In the genomic region with DNA sequence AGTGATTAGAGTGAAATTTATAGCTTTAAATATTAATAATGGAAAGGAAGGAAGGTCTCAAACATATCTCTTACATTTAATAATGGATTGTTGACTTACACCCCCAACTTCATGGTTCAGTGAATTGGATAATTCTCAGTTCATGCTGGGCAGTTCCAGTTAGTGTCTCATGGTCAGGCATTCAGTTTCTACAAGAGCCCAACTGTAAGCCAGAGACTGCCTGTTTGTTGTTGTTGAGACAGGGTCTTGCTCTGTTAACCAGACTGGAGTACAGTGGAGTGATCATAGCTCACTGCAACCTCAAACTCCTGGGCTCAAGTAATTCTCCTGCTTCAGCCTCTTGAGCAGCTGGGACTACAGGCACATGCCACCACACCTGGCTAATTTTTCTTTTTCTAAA, we compare ENCODE assay signal across 15 cellular contexts. TPM values are rescaled to one million over a fixed set of nuclear protein-coding genes. Genes with fewer than 3 reads are reported as not detected.
DNase-seq lines count a peak whose midpoint lies in the region; ATAC-seq, FAIRE-seq and TF ChIP-seq lines count a peak whose summit lies in the region.
"Had no signal": no experiment of that assay in that cellular context is flagged by ENCODE, and none has a peak within 500 bp of the region (broad histone marks: within the 10 kb centered on the region; RNA-seq: fewer than 3 reads in every experiment).

No MANE protein-coding gene starts in this region.

- peaks cover 3 to 5% of the 10 kb centered on the region in 2 experiments; a peak in 3 of 4 replicates for H3K4me1 Mint-ChIP-seq in H9

- H3K23me2 ChIP-seq in H9 (ENCODE audit: insufficient read length, low read depth, low read length, poor library complexity, severe bottlenecking), result no peaks in the 10 kb centered on the region

- H3K9me3 Mint-ChIP-seq in H9, result no peaks in the 10 kb centered on the region
- H3K9me3 Mint-ChIP-seq: CD8-positive, alpha-beta memory T cell had no signal

- H3K27ac ChIP-seq in H9 (ENCODE audit: insufficient read length, low read depth, low read length) (no peak overlapping the region), lower lobe of right lung (no peak overlapping the region), hepatocyte (no peak overlapping the region)
- H3K27ac ChIP-seq: BLaER1 had no signal

- no peak overlapping the region for H2BK15ac ChIP-seq in H9 (ENCODE audit: low read depth, low read length)

- H3K4me1 ChIP-seq in H9 (ENCODE audit: insufficient read depth, low read length), result no peaks in the 10 kb centered on the region
- H3K4me1 ChIP-seq in lower lobe of right lung, result peaks cover 11% of the 10 kb centered on the region
- peaks cover 5% of the 10 kb centered on the region for H3K4me1 ChIP-seq in hepatocyte (ENCODE audit: insufficient read depth)

- H2AFZ ChIP-seq in H9 (ENCODE audit: low read length) (no peak overlapping the region), hepatocyte (no peak overlapping the region)

- H3K18ac ChIP-seq in H9 (ENCODE audit: insufficient read length, low read depth, low read length), result no peak overlapping the region

- H3K56ac ChIP-seq in H9 (ENCODE audit: insufficient read length, low read depth, low read length), result no peak overlapping the region

- H2BK20ac ChIP-seq in H9 (ENCODE audit: low read depth, low read length, poor library complexity, severe bottlenecking), result no peak overlapping the region

- no peak overlapping the region for H2BK5ac ChIP-seq in H9 (ENCODE audit: insufficient read length, low read length)

- H4K8ac ChIP-seq in H9 (replicated peaks; ENCODE audit: insufficient read length, low read depth, low read length), result no peak overlapping the region

- H3K4me3 ChIP-seq in epithelial cell of proximal tubule (ENCODE audit: low read depth, low read length), result no peak overlapping the region
- no peak overlapping the region for H3K4me3 ChIP-seq in lower lobe of right lung
- no peak overlapping the region for H3K4me3 ChIP-seq in hepatocyte
- H3K4me3 ChIP-seq: BLaER1, HAP-1 had no signal

- H3K27me3 Mint-ChIP-seq in H9 (ENCODE audit: low read depth), result peaks cover 9% of the 10 kb centered on the region

- H3K4me2 ChIP-seq in H9 (ENCODE audit: insufficient read depth, insufficient read length, low read length), result no peak overlapping the region
- H3K4me2 ChIP-seq in hepatocyte, result no peak overlapping the region
- H3K4me2 ChIP-seq: BLaER1 had no signal

- ATAC-seq in GM18498 (IDR thresholded peaks at IDR 0.05; ENCODE audit: unreplicated experiment) (no peak), lower lobe of right lung (no peak)

- no peak for TF ChIP-seq CTCF in H9 (conservative IDR thresholded peaks at IDR 0.05)
- TF ChIP-seq CTCF in epithelial cell of proximal tubule (conservative IDR thresholded peaks at IDR 0.05; ENCODE audit: low read depth, low read length), result no peak
- no peak for TF ChIP-seq CTCF in D721Med (IDR thresholded peaks at IDR 0.05; ENCODE audit: insufficient read depth, missing control alignments)
- TF ChIP-seq CTCF in lower lobe of right lung (IDR thresholded peaks at IDR 0.05), result no peak
- no peak for TF ChIP-seq CTCF in hepatocyte (IDR thresholded peaks at IDR 0.05; ENCODE audit: poor library complexity)

- H3K27ac Mint-ChIP-seq in H9, result no peak overlapping the region
- H3K27ac Mint-ChIP-seq: CD8-positive, alpha-beta memory T cell had no signal

- no peaks in the 10 kb centered on the region for H3K79me2 ChIP-seq in H9 (ENCODE audit: insufficient read depth, low read length)
- H3K79me2 ChIP-seq in hepatocyte, result no peaks in the 10 kb centered on the region

- H2AK5ac ChIP-seq in H9 (ENCODE audit: insufficient read length, low read length), result no peak overlapping the region

- DNase-seq in H9, result no peak
- peak; percentile 53 for DNase-seq in NCI-H748 (lab: John Stamatoyannopoulos, UW; ENCODE audit: unreplicated experiment)
- peak; percentile 29 for DNase-seq in epithelial cell of proximal tubule (ENCODE audit: low read depth)
- peak; percentile 9 for DNase-seq in medulla oblongata (ENCODE audit: extremely low spot score)
- no peak for DNase-seq in D721Med (ENCODE audit: insufficient read length, low spot score)
- DNase-seq in lower lobe of right lung, result no peak
- DNase-seq in hepatocyte (ENCODE audit: low spot score), result no peak
- DNase-seq: 8988T; AML-193; CD8-positive, alpha-beta memory T cell; DMS 273 treated with DMSO at 0.1 percent for 48 hours; GOT3 had no signal

- no peak overlapping the region for H4K91ac ChIP-seq in H9 (ENCODE audit: insufficient read length, low read depth, low read length)

- no peaks in the 10 kb centered on the region for H3K79me1 ChIP-seq in H9 (ENCODE audit: insufficient read depth, low read depth, low read length, poor library complexity, severe bottlenecking)

- no peak overlapping the region for H3T11ph ChIP-seq in H9 (ENCODE audit: low read length)

- H3K14ac ChIP-seq in H9 (ENCODE audit: insufficient read depth, low read length), result no peak overlapping the region

- no peaks in the 10 kb centered on the region for H3K9me2 ChIP-seq in hepatocyte (replicated peaks; ENCODE audit: insufficient read depth)

- intact Hi-C loops in lower lobe of right lung (cut with DNase I), result no loop called here

- H3K23ac ChIP-seq in H9 (ENCODE audit: insufficient read length, low read depth, low read length), result no peak overlapping the region

- no peaks in the 10 kb centered on the region for H3K27me3 ChIP-seq in H9 (ENCODE audit: insufficient read depth, low read length)
- H3K27me3 ChIP-seq in lower lobe of right lung (ENCODE audit: low read depth), result no peaks in the 10 kb centered on the region
- no peaks in the 10 kb centered on the region for H3K27me3 ChIP-seq in hepatocyte
- H3K27me3 ChIP-seq: BLaER1 had no signal

- H2BK12ac ChIP-seq in H9 (ENCODE audit: insufficient read length, low read depth, low read length), result no peak overlapping the region

- H3K9me3 ChIP-seq in H9 (ENCODE audit: control insufficient read depth, low read depth, low read length) (no peaks in the 10 kb centered on the region), lower lobe of right lung (no peaks in the 10 kb centered on the region), hepatocyte (ENCODE audit: low read depth) (no peaks in the 10 kb centered on the region)
- H3K9me3 ChIP-seq: BLaER1, HAP-1 had no signal

- no peak overlapping the region for H2BK120ac ChIP-seq in H9 (ENCODE audit: low read depth, low read length, poor library complexity, severe bottlenecking)

- no peak overlapping the region for H3K4ac ChIP-seq in H9 (ENCODE audit: low read depth, low read length)

- no peak overlapping the region for H3K4me3 Mint-ChIP-seq in H9
- H3K4me3 Mint-ChIP-seq: CD8-positive, alpha-beta memory T cell had no signal

- H4K20me1 ChIP-seq in H9 (ENCODE audit: control insufficient read depth, insufficient read depth, insufficient read length) (no peaks in the 10 kb centered on the region), hepatocyte (ENCODE audit: insufficient read depth, poor library complexity, severe bottlenecking) (no peaks in the 10 kb centered on the region)
- H4K20me1 ChIP-seq: BLaER1 had no signal

- FAIRE-seq in D721Med (lab: Jason Lieb, UNC), result no peak

- no peak overlapping the region for H3K9ac ChIP-seq in H9 (ENCODE audit: extremely low read depth, insufficient read length, low read length)
- H3K9ac ChIP-seq: BLaER1 had no signal

- peak overlapping the region; percentile 63 for H4K5ac ChIP-seq in H9 (ENCODE audit: insufficient read length, low read depth, low read length)

- no peaks in the 10 kb centered on the region for H3K36me3 Mint-ChIP-seq in H9 (ENCODE audit: insufficient read depth in 1 of 3, low read depth in 3 of 3)

- H3K36me3 ChIP-seq in lower lobe of right lung, result no peaks in the 10 kb centered on the region
- H3K36me3 ChIP-seq in hepatocyte (replicated peaks; ENCODE audit: insufficient read depth, low read depth), result no peaks in the 10 kb centered on the region
- H3K36me3 ChIP-seq: BLaER1, HAP-1 had no signal

RNA-seq across cellular contexts. Expression of a gene that starts 5.1 kb away (rescaled TPM):
- total RNA-seq in H9 (2021) (54.7 and 55.3 TPM in 2 replicates), epithelial cell of proximal tubule (39.3 and 49.4 TPM in 2 replicates), lower lobe of right lung (32.2 TPM), hepatocyte (28.8 and 34.4 TPM in 2 replicates)
- 46.7 and 61.8 TPM in 2 replicates for polyA plus RNA-seq in hepatocyte

Comparison
In these comparisons a context has a peak if more than half of its experiments do, and no peak if none do; other contexts are left out.
1. DNase-seq: peak in NCI-H748 (single experiment), epithelial cell of proximal tubule (single experiment) and medulla oblongata (single experiment); none in H9 (single experiment), D721Med (single experiment), lower lobe of right lung (single experiment) and hepatocyte (single experiment).